Comparison of ENCODE assay signal across 23 cellular contexts in the genomic region with DNA sequence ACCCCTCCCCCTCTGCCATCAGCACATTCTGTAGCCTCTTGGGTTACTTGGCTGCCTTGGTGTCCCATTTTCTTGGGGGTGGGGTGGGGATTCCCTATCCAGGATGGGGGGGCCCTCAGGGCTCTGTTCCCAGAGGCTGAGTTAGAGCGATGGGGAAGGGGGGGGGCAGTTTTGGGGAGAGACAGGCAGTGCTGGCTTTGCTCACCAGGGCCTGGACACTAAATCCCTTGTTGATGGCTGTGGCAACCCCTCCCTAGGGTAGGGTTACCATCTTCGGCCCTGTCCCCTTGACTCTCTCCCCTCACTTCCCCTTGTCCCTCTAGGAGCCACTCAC. TPM values are rescaled to one million over a fixed set of nuclear protein-coding genes. Genes with fewer than 3 reads are reported as not detected.
A peak's percentile ranks its signal among the peaks of the same experiment; 100 is the strongest.
DNase-seq lines count a peak whose midpoint lies in the region; ATAC-seq and TF ChIP-seq lines count a peak whose summit lies in the region.
"Had no signal": no experiment of that assay in that cellular context is flagged by ENCODE, and none has a peak within 500 bp of the region (broad histone marks: within the 10 kb centered on the region; RNA-seq: fewer than 3 reads in every experiment).

No MANE protein-coding gene starts in this region.

- H3K27ac Mint-ChIP-seq in activated CD4-positive, alpha-beta memory T cell treated with anti-CD3 and anti-CD28 coated beads, Interleukin-2, amount 10 ng/mL, durations not matched to agents 7 days and 5 days: no peak overlapping the region
- H3K27ac Mint-ChIP-seq in activated CD4-positive, alpha-beta memory T cell treated with anti-CD3 and anti-CD28 coated beads for 36 hours: no peak overlapping the region
- H3K27ac Mint-ChIP-seq in immature natural killer cell: no peak overlapping the region
- H3K27ac Mint-ChIP-seq in stimulated activated effector memory CD8-positive, alpha-beta T cell treated with anti-CD3 and anti-CD28 coated beads, Interleukin-12 subunit alpha, Interleukin-12 subunit beta, amount 100 ng/mL, for 72 hours: peak overlapping the region; percentile 32

- H3K27me3 Mint-ChIP-seq in activated CD4-positive, alpha-beta memory T cell treated with anti-CD3 and anti-CD28 coated beads, Interleukin-2, amount 10 ng/mL, durations not matched to agents 7 days and 5 days: peaks cover 6% of the 10 kb centered on the region
- peaks cover 7% of the 10 kb centered on the region for H3K27me3 Mint-ChIP-seq in activated CD4-positive, alpha-beta memory T cell treated with anti-CD3 and anti-CD28 coated beads for 36 hours
- peaks cover 0 to 2% (median 1%) of the 10 kb centered on the region in 3 donors for H3K27me3 Mint-ChIP-seq in immature natural killer cell (ENCODE audit: low read depth in 3 of 3)

- intact Hi-C loops in activated CD4-positive, alpha-beta memory T cell treated with anti-CD3 and anti-CD28 coated beads for 36 hours (cut with micrococcal nuclease): no loop called here

- no peak for DNase-seq in activated CD4-positive, alpha-beta memory T cell treated with anti-CD3 and anti-CD28 coated beads, Interleukin-2, amount 10 ng/mL, durations not matched to agents 7 days and 5 days
- DNase-seq in activated CD4-positive, alpha-beta memory T cell treated with anti-CD3 and anti-CD28 coated beads for 36 hours: no peak
- no peak for DNase-seq in immature natural killer cell
- no peak for DNase-seq in stimulated activated effector memory CD8-positive, alpha-beta T cell treated with anti-CD3 and anti-CD28 coated beads, Interleukin-12 subunit alpha, Interleukin-12 subunit beta, amount 100 ng/mL, for 72 hours (ENCODE audit: low spot score in 2 of 2)
- no peak for DNase-seq in SW 1271 (lab: John Stamatoyannopoulos, UW)
- DNase-seq in NCI-H510A (lab: John Stamatoyannopoulos, UW): no peak
- DNase-seq: activated CD8-positive, alpha-beta memory T cell treated with anti-CD3 and anti-CD28 coated beads, Interleukin-2, amount 50 U/mL, for 4 hours; adrenal gland; BE2C; EL; GOT3; mesenchymal stem cell; NCI-H1417 treated with DMSO at 0.1 percent for 48 hours; NCI-H2171; NCI-H526; right lobe of liver; RPMI8226 had no signal

- peaks cover 7% of the 10 kb centered on the region for H3K36me3 Mint-ChIP-seq in activated CD4-positive, alpha-beta memory T cell treated with anti-CD3 and anti-CD28 coated beads, Interleukin-2, amount 10 ng/mL, durations not matched to agents 7 days and 5 days (ENCODE audit: low read depth)
- H3K36me3 Mint-ChIP-seq in activated CD4-positive, alpha-beta memory T cell treated with anti-CD3 and anti-CD28 coated beads for 36 hours: peaks cover 2% of the 10 kb centered on the region
- no peaks in the 10 kb centered on the region for H3K36me3 Mint-ChIP-seq in immature natural killer cell
- H3K36me3 Mint-ChIP-seq in stimulated activated effector memory CD8-positive, alpha-beta T cell treated with anti-CD3 and anti-CD28 coated beads, Interleukin-12 subunit alpha, Interleukin-12 subunit beta, amount 100 ng/mL, for 72 hours: peaks cover 17% of the 10 kb centered on the region

- H3K4me1 Mint-ChIP-seq in activated CD4-positive, alpha-beta memory T cell treated with anti-CD3 and anti-CD28 coated beads, Interleukin-2, amount 10 ng/mL, durations not matched to agents 7 days and 5 days: peaks cover 35% of the 10 kb centered on the region
- peaks cover 20% of the 10 kb centered on the region for H3K4me1 Mint-ChIP-seq in activated CD4-positive, alpha-beta memory T cell treated with anti-CD3 and anti-CD28 coated beads for 36 hours (ENCODE audit: low read depth)
- H3K4me1 Mint-ChIP-seq in immature natural killer cell: peaks cover 18 to 19% of the 10 kb centered on the region in 2 donors
- peaks cover 37% of the 10 kb centered on the region for H3K4me1 Mint-ChIP-seq in stimulated activated effector memory CD8-positive, alpha-beta T cell treated with anti-CD3 and anti-CD28 coated beads, Interleukin-12 subunit alpha, Interleukin-12 subunit beta, amount 100 ng/mL, for 72 hours

- CTCF ChIA-PET in activated CD4-positive, alpha-beta memory T cell treated with anti-CD3 and anti-CD28 coated beads, Interleukin-2, amount 10 ng/mL, durations not matched to agents 7 days and 5 days (lab: Charles Lee): no interaction called here
- CTCF ChIA-PET in activated CD4-positive, alpha-beta memory T cell treated with anti-CD3 and anti-CD28 coated beads for 36 hours (lab: Charles Lee): interaction anchor here (1.5 kb wide), 1 partner anchor 67 kb away, joined by 4 read pairs; no protein-coding TSS in a partner anchor

- 0 out of 2 replicates have a peak, but pooled peaks have one; percentile 12 for TF ChIP-seq POLR2A in Raji (IDR thresholded peaks at IDR 0.05; ENCODE audit: insufficient read depth, low read depth, low read length)

- ATAC-seq in stimulated activated effector memory CD8-positive, alpha-beta T cell treated with anti-CD3 and anti-CD28 coated beads, Interleukin-12 subunit alpha, Interleukin-12 subunit beta, amount 100 ng/mL, for 72 hours: no peak
- no peak for ATAC-seq in HG02588 (IDR thresholded peaks at IDR 0.05; ENCODE audit: unreplicated experiment)
- ATAC-seq: A549, right lobe of liver had no signal

- peak overlapping the region; percentile 26 for H3K4me3 Mint-ChIP-seq in activated CD4-positive, alpha-beta memory T cell treated with anti-CD3 and anti-CD28 coated beads, Interleukin-2, amount 10 ng/mL, durations not matched to agents 7 days and 5 days
- H3K4me3 Mint-ChIP-seq in activated CD4-positive, alpha-beta memory T cell treated with anti-CD3 and anti-CD28 coated beads for 36 hours: no peak overlapping the region
- peak overlapping the region in 4 of 5 donors; percentile 15 to 40 (median 20) for H3K4me3 Mint-ChIP-seq in immature natural killer cell
- peak overlapping the region; percentile 86 for H3K4me3 Mint-ChIP-seq in stimulated activated effector memory CD8-positive, alpha-beta T cell treated with anti-CD3 and anti-CD28 coated beads, Interleukin-12 subunit alpha, Interleukin-12 subunit beta, amount 100 ng/mL, for 72 hours
- H3K4me3 Mint-ChIP-seq: dendritic cell treated with granulocyte-macrophage colony-stimulating factor and Interleukin-4, amounts not matched to agents 40 ng/mL and 50 ng/mL, for 4 days had no signal

- H3K9me3 Mint-ChIP-seq in activated CD4-positive, alpha-beta memory T cell treated with anti-CD3 and anti-CD28 coated beads, Interleukin-2, amount 10 ng/mL, durations not matched to agents 7 days and 5 days: no peaks in the 10 kb centered on the region
- no peaks in the 10 kb centered on the region for H3K9me3 Mint-ChIP-seq in activated CD4-positive, alpha-beta memory T cell treated with anti-CD3 and anti-CD28 coated beads for 36 hours
- no peaks in the 10 kb centered on the region for H3K9me3 Mint-ChIP-seq in immature natural killer cell
- H3K9me3 Mint-ChIP-seq in stimulated activated effector memory CD8-positive, alpha-beta T cell treated with anti-CD3 and anti-CD28 coated beads, Interleukin-12 subunit alpha, Interleukin-12 subunit beta, amount 100 ng/mL, for 72 hours: no peaks in the 10 kb centered on the region
- H3K9me3 Mint-ChIP-seq: dendritic cell treated with granulocyte-macrophage colony-stimulating factor and Interleukin-4, amounts not matched to agents 40 ng/mL and 50 ng/mL, for 4 days had no signal

- POLR2A ChIA-PET in activated CD4-positive, alpha-beta memory T cell treated with anti-CD3 and anti-CD28 coated beads, Interleukin-2, amount 10 ng/mL, durations not matched to agents 7 days and 5 days (lab: Charles Lee): interaction anchor here (1.3 kb wide), 1 partner anchor 48 kb away, joined by 3 read pairs; a partner anchor contains a TSS
- POLR2A ChIA-PET in activated CD4-positive, alpha-beta memory T cell treated with anti-CD3 and anti-CD28 coated beads for 36 hours (lab: Charles Lee): no interaction called here

RNA-seq across cellular contexts. Expression of a gene that starts 0.7 kb away (rescaled TPM):
- total RNA-seq in activated CD4-positive, alpha-beta memory T cell treated with anti-CD3 and anti-CD28 coated beads, Interleukin-2, amount 10 ng/mL, durations not matched to agents 7 days and 5 days: 1 to 10 TPM; 1.6 to 2.5 TPM
- 1 to 10 TPM; 3.3 to 3.8 TPM for total RNA-seq in activated CD4-positive, alpha-beta memory T cell treated with anti-CD3 and anti-CD28 coated beads for 36 hours
- polyA plus RNA-seq in immature natural killer cell: under 1 TPM in 1 of 3 donors, not detected in 2; 0.31 TPM
- total RNA-seq: M059J had no signal

RNA-seq across cellular contexts. Expression of a gene that starts 14.0 kb away (rescaled TPM):
- total RNA-seq in activated CD4-positive, alpha-beta memory T cell treated with anti-CD3 and anti-CD28 coated beads, Interleukin-2, amount 10 ng/mL, durations not matched to agents 7 days and 5 days: 10 to 100 TPM; 44.4 to 45.1 TPM
- 10 to 100 TPM; 32.3 to 34.9 TPM for total RNA-seq in activated CD4-positive, alpha-beta memory T cell treated with anti-CD3 and anti-CD28 coated beads for 36 hours
- 1 to 10 TPM; 1.4 to 3.0 (median 1.6) TPM for polyA plus RNA-seq in immature natural killer cell

RNA-seq across cellular contexts. Expression of a gene that starts 31.5 kb away (rescaled TPM):
- 100 to 1,000 TPM; 107 TPM for total RNA-seq in activated CD4-positive, alpha-beta memory T cell treated with anti-CD3 and anti-CD28 coated beads, Interleukin-2, amount 10 ng/mL, durations not matched to agents 7 days and 5 days
- 100 to 1,000 TPM; 221 TPM for total RNA-seq in activated CD4-positive, alpha-beta memory T cell treated with anti-CD3 and anti-CD28 coated beads for 36 hours
- polyA plus RNA-seq in immature natural killer cell: 100 to 1,000 TPM; 149 to 206 (median 153) TPM

RNA-seq across cellular contexts. Expression of a gene that starts 47.4 kb away (rescaled TPM):
- total RNA-seq in activated CD4-positive, alpha-beta memory T cell treated with anti-CD3 and anti-CD28 coated beads, Interleukin-2, amount 10 ng/mL, durations not matched to agents 7 days and 5 days: 10 to 100 TPM; 15.7 to 16.5 TPM
- 10 to 100 TPM; 11.3 to 12.0 TPM for total RNA-seq in activated CD4-positive, alpha-beta memory T cell treated with anti-CD3 and anti-CD28 coated beads for 36 hours
- polyA plus RNA-seq in immature natural killer cell: 10 to 100 TPM in 1 of 3 donors, 1 to 10 TPM in 2; 6.3 to 13.9 (median 9.6) TPM

RNA-seq across cellular contexts. Expression of a gene that starts 54.2 kb away (rescaled TPM):
- total RNA-seq in activated CD4-positive, alpha-beta memory T cell treated with anti-CD3 and anti-CD28 coated beads, Interleukin-2, amount 10 ng/mL, durations not matched to agents 7 days and 5 days: not detected
- total RNA-seq in activated CD4-positive, alpha-beta memory T cell treated with anti-CD3 and anti-CD28 coated beads for 36 hours: under 1 TPM in 1 of 2 experiments, not detected in 1; 0.29 TPM
- polyA plus RNA-seq in immature natural killer cell: under 1 TPM; 0.18 to 0.29 (median 0.27) TPM
- total RNA-seq: M059J, ureter had no signal
- polyA plus RNA-seq: A549 had no signal
